1 cellular context compared by ENCODE assay signal in genomic region chr17:17698869-17699351, GRCh38.
TF ChIP-seq lines count a peak whose summit lies in the region.

No MANE protein-coding gene starts in this region.

TF ChIP-seq in H1, 55 proteins besides CTCF, POLR2A, EP300 and RAD21 (continued from another document):
- TF ChIP-seq ATF2 (IDR thresholded peaks at IDR 0.05; ENCODE audit: low read length) (no peak), GTF2F1 (IDR thresholded peaks at IDR 0.05; ENCODE audit: borderline replicate concordance, low read depth, low read length) (no peak), SP4 (IDR thresholded peaks at IDR 0.05; ENCODE audit: low read length) (no peak), JUND (IDR thresholded peaks at IDR 0.05; ENCODE audit: low read length) (no peak), YY1 (IDR thresholded peaks at IDR 0.05; ENCODE audit: low read depth, low read length) (no peak), BRCA1 (IDR thresholded peaks at IDR 0.05; ENCODE audit: low read depth, low read length) (no peak), GABPA (IDR thresholded peaks at IDR 0.05; ENCODE audit: borderline replicate concordance, insufficient read depth, low read length) (no peak), KDM5A (IDR thresholded peaks at IDR 0.05; ENCODE audit: low read length) (no peak), BACH1 (IDR thresholded peaks at IDR 0.05; ENCODE audit: low read length) (no peak), NRF1 (IDR thresholded peaks at IDR 0.05; ENCODE audit: low read depth, low read length) (no peak)
